ENCODE assay signal across 9 cellular contexts in genomic region chr16:67529639-67530012, GRCh38. TPM values are rescaled to one million over a fixed set of nuclear protein-coding genes. Genes with fewer than 3 reads are reported as not detected.
DNase-seq lines count a peak whose midpoint lies in the region; ATAC-seq and TF ChIP-seq lines count a peak whose summit lies in the region.
"Had no signal": no experiment of that assay in that cellular context is flagged by ENCODE, and none has a peak within 500 bp of the region (broad histone marks: within the 10 kb centered on the region; RNA-seq: fewer than 3 reads in every experiment).

No MANE protein-coding gene starts in this region.

- H3K27ac ChIP-seq in Peyer's patch: peak overlapping the region; percentile 76 to 93 (median 82)

- peaks cover 0 to 25% (median 9%) of the 10 kb centered on the region in 4 donors for H3K4me1 ChIP-seq in Peyer's patch

- ATAC-seq in HG03457 (IDR thresholded peaks at IDR 0.05; ENCODE audit: unreplicated experiment): no peak
- no peak for ATAC-seq in GM21529 (IDR thresholded peaks at IDR 0.05; ENCODE audit: unreplicated experiment)

- H3K4me3 Mint-ChIP-seq in nephron: peak overlapping the region; percentile 92 to 97 (median 95)

- peaks cover 6% of the 10 kb centered on the region for H3K36me3 Mint-ChIP-seq in nephron (ENCODE audit: low read depth)

- no peaks in the 10 kb centered on the region for H3K36me3 ChIP-seq in Peyer's patch

- H3K27me3 Mint-ChIP-seq in nephron (ENCODE audit: low read depth): peaks cover 18% of the 10 kb centered on the region

- no peak for TF ChIP-seq POLR2A in Peyer's patch (IDR thresholded peaks at IDR 0.05)

- peaks cover 0 to 14% of the 10 kb centered on the region in 2 donors for H3K27me3 ChIP-seq in Peyer's patch

- peak overlapping the region; percentile 64 to 88 (median 85) for H3K27ac Mint-ChIP-seq in nephron

- TF ChIP-seq CTCF in Peyer's patch (IDR thresholded peaks at IDR 0.05): no peak
- TF ChIP-seq CTCF in nephron (IDR thresholded peaks at IDR 0.05; ENCODE audit: unreplicated experiment in 3 of 3): no peak

- H3K4me1 Mint-ChIP-seq in nephron: peaks cover 26% of the 10 kb centered on the region

- DNase-seq in G401 (ENCODE audit: low spot score): peak; percentile 49
- DNase-seq in Peyer's patch: peak in 1 of 3 donors; percentile 50
- peak; percentile 13 for DNase-seq in epidermal melanocyte (ENCODE audit: insufficient read length, low spot score)
- no peak for DNase-seq in SKM-1 treated with dmso at 0.1 percent for 144 hours (lab: John Stamatoyannopoulos, UW; ENCODE audit: unreplicated experiment)
- DNase-seq in NCI-H1048 (lab: John Stamatoyannopoulos, UW): no peak

- peak overlapping the region; percentile 66 to 78 (median 74) for H3K4me3 ChIP-seq in Peyer's patch

- no peaks in the 10 kb centered on the region for H3K9me3 ChIP-seq in Peyer's patch

- no peaks in the 10 kb centered on the region for H3K9me3 Mint-ChIP-seq in nephron

- in situ Hi-C loops in G401 (cut with HindIII; ENCODE audit: low sequenced_read_pairs): no loop called here

RNA-seq across cellular contexts. Expression of gene RIPOR1, which starts 1.0 kb away (rescaled TPM):
- 4.1 and 11.5 TPM in 2 replicates for total RNA-seq in G401 (2014; rRNA removed; shearing (Covaris generic))
- 10 to 100 TPM; 10.5 to 70.1 (median 42.5) TPM for total RNA-seq in Peyer's patch

RNA-seq across cellular contexts. Expression of gene CTCF, which starts 32.7 kb away (rescaled TPM):
- total RNA-seq in G401 (2014; rRNA removed; shearing (Covaris generic)): 32.4 and 37.3 TPM in 2 replicates
- total RNA-seq in Peyer's patch: 10 to 100 TPM; 35.3 to 59.4 (median 42.7) TPM

RNA-seq across cellular contexts. Expression of gene AGRP, which starts 46.3 kb away (rescaled TPM):
- total RNA-seq in G401 (2014; rRNA removed; shearing (Covaris generic)): not detected in 2 replicates
- not detected for total RNA-seq in Peyer's patch
- total RNA-seq: RPMI7951 had no signal

RNA-seq across cellular contexts. Expression of gene ATP6V0D1, which starts 48.7 kb away (rescaled TPM):
- total RNA-seq in G401 (2014; rRNA removed; shearing (Covaris generic)): 91.8 and 119 TPM in 2 replicates
- total RNA-seq in Peyer's patch: 100 to 1,000 TPM; 131 to 223 (median 202) TPM

Comparison
In these comparisons a context has a peak if more than half of its experiments do, and no peak if none do; other contexts are left out.
1. DNase-seq: peak in G401 (single experiment) and epidermal melanocyte (single experiment); none in SKM-1 treated with dmso at 0.1 percent for 144 hours (single experiment) and NCI-H1048 (single experiment).